In genomic region chr17:65278050-65278819, GRCh38 we compare ENCODE assay signal across 8 cellular contexts.
A peak's percentile ranks its signal among the peaks of the same experiment; 100 is the strongest.
DNase-seq lines count a peak whose midpoint lies in the region; ATAC-seq, FAIRE-seq and TF ChIP-seq lines count a peak whose summit lies in the region.

No MANE protein-coding gene starts in this region.

- no peak overlapping the region for H2AFZ ChIP-seq in HepG2 (ENCODE audit: low read length)

- peak overlapping the region; percentile 46 for H3K4me2 ChIP-seq in HepG2 (ENCODE audit: low read depth, low read length)

- BruUV-seq in HepG2 (replicated peaks; lab: Mats Ljungman, UMichigan) = no TSS peak

- POLR2A ChIA-PET in HepG2 (lab: Yijun Ruan, JAX) = no interaction called here

- no peaks in the 10 kb centered on the region for H3K9me3 ChIP-seq in SK-N-MC (ENCODE audit: low read depth, low read length)
- no peaks in the 10 kb centered on the region for H3K9me3 ChIP-seq in HepG2 (ENCODE audit: low read length)
- no peaks in the 10 kb centered on the region for H3K9me3 ChIP-seq in thyroid gland

- peaks cover 5% of the 10 kb centered on the region; the same call in 1 of the 2 replicates for H3K4me1 ChIP-seq in HepG2 (ENCODE audit: insufficient read depth, low read length)
- no peaks in the 10 kb centered on the region for H3K4me1 ChIP-seq in thyroid gland

- peak overlapping the region; percentile 65 for H3K4me3 Mint-ChIP-seq in chondrocyte (ENCODE audit: unreplicated experiment)

- DNase-seq in COR-L47 (lab: John Stamatoyannopoulos, UW) (peak; percentile 14), HPDE6-E6E7 (ENCODE audit: extremely low spot score) (peak; percentile 31), SK-N-MC (ENCODE audit: low read depth, low spot score) (no peak), chondrocyte (ENCODE audit: low spot score) (no peak), HepG2 (ENCODE audit: low spot score) (peak; percentile 70), thyroid gland (peak; percentile 50 to 51), cortex of kidney (lab: John Stamatoyannopoulos, UW) (no peak)

- H3K27me3 ChIP-seq in HepG2 (ENCODE audit: control insufficient read depth in 1 of 2, insufficient read depth in 2 of 2, low read length in 2 of 2) (peaks cover 2 to 38% of the 10 kb centered on the region in 2 experiments; a peak in 2 of 5 replicates), thyroid gland (no peaks in the 10 kb centered on the region)

- peak overlapping the region; percentile 92 for H3K27ac Mint-ChIP-seq in chondrocyte (ENCODE audit: unreplicated experiment)

- intact Hi-C loops in HepG2 (cut with micrococcal nuclease; ENCODE audit: unreplicated experiment) = loop anchor here (1.0 kb wide), 2 partner anchors 710 to 887 kb away; no protein-coding TSS in a partner anchor
- intact Hi-C loops in thyroid gland (cut with DNase I) = no loop called here

- no peaks in the 10 kb centered on the region for H3K79me2 ChIP-seq in HepG2 (ENCODE audit: insufficient read depth, low read length)

- H3K4me3 ChIP-seq in SK-N-MC = 0 out of 2 replicates have a peak overlapping the region, but pooled peaks have one; percentile 6
- H3K4me3 ChIP-seq in HepG2 (replicated peaks in 1 of 3; ENCODE audit: insufficient read depth in 1 of 3, low read depth in 2 of 3, low read length in 3 of 3) = no peak overlapping the region
- H3K4me3 ChIP-seq in thyroid gland (replicated peaks in 1 of 3) = no peak overlapping the region

- peak; percentile 89 for TF ChIP-seq RAD21 in HepG2 (CRISPR knock-in tag; IDR thresholded peaks at IDR 0.05)

- no peaks in the 10 kb centered on the region for H4K20me1 ChIP-seq in HepG2 (ENCODE audit: insufficient read depth, low read length)

- peaks cover 7% of the 10 kb centered on the region for H3K9me3 Mint-ChIP-seq in chondrocyte (ENCODE audit: low read depth)

- no peaks in the 10 kb centered on the region for H3K36me3 ChIP-seq in SK-N-MC (ENCODE audit: insufficient read depth, low read length)
- H3K36me3 ChIP-seq in HepG2 (replicated peaks in 1 of 2; ENCODE audit: control insufficient read depth in 1 of 2, insufficient read depth in 2 of 2, low read length in 2 of 2) = no peaks in the 10 kb centered on the region
- no peaks in the 10 kb centered on the region for H3K36me3 ChIP-seq in thyroid gland

- TF ChIP-seq EP300 in HepG2 (IDR thresholded peaks at IDR 0.05; ENCODE audit: low read depth in 2 of 2, low read length in 2 of 2) = no peak
- no peak for TF ChIP-seq EP300 in HepG2 (CRISPR knock-in tag; IDR thresholded peaks at IDR 0.05; ENCODE audit: borderline replicate concordance)

- 14% methylated on average over 12 of the region's 12 CpGs for WGBS in HepG2 (ENCODE audit: low lambda C conversion rate)
- WGBS in thyroid gland, 2 donors = 30 to 35% methylated on average over 12 of the region's 12 CpGs

- H3K4me1 Mint-ChIP-seq in chondrocyte (ENCODE audit: low read depth) = peaks cover 22% of the 10 kb centered on the region

- H3K9ac ChIP-seq in SK-N-MC (ENCODE audit: insufficient read length) (no peak overlapping the region), HepG2 (ENCODE audit: insufficient read depth, low read depth, low read length) (no peak overlapping the region)

- H3K36me3 Mint-ChIP-seq in chondrocyte (ENCODE audit: low read depth) = no peaks in the 10 kb centered on the region

- in situ Hi-C loops in HepG2 (cut with HindIII; ENCODE audit: extremely low pct_ligation_motif_present, low pct_unique_long_range_greater_than_20kb) = loop anchor here (5.0 kb wide), 1 partner anchor 889 kb away; no protein-coding TSS in a partner anchor

- CTCF ChIA-PET in HepG2 (lab: Yijun Ruan, JAX; ENCODE audit: low intra/inter-chr PET ratio, low total read pairs) = interaction anchor here (1.4 to 2.7 kb wide), 4 partner anchors 16 to 887 kb away, joined by 5 to 36 read pairs (median 18); no protein-coding TSS in a partner anchor

- peak; percentile 99 for ATAC-seq in HepG2
- no peak for ATAC-seq in HG02763 (IDR thresholded peaks at IDR 0.05; ENCODE audit: unreplicated experiment)

- H3K27ac ChIP-seq in SK-N-MC (no peak overlapping the region), HepG2 (ENCODE audit: extremely low read length, insufficient read depth, low read length) (no peak overlapping the region), thyroid gland (no peak overlapping the region)

- FAIRE-seq in HepG2 (lab: Jason Lieb, UNC) = peak; percentile 93

- peak; percentile 84 for TF ChIP-seq CTCF in chondrocyte (IDR thresholded peaks at IDR 0.05)
- TF ChIP-seq CTCF in HepG2 (CRISPR knock-in tag; IDR thresholded peaks at IDR 0.05) = peak; percentile 94
- TF ChIP-seq CTCF in thyroid gland (IDR thresholded peaks at IDR 0.05) = peak in 5 of 6 experiments; percentile 36 to 59 (median 51)

- TF ChIP-seq POLR2A in HepG2 (IDR thresholded peaks at IDR 0.05; ENCODE audit: insufficient read depth in 1 of 2, low read depth in 2 of 2, low read length in 2 of 2) = no peak
- TF ChIP-seq POLR2A in thyroid gland (IDR thresholded peaks at IDR 0.05) = no peak

- no peaks in the 10 kb centered on the region for H3K27me3 Mint-ChIP-seq in chondrocyte (ENCODE audit: low read depth)

TF ChIP-seq in HepG2, 621 proteins besides CTCF, POLR2A, EP300 and RAD21 (continues in another document):
- TF ChIP-seq GATAD2A (CRISPR knock-in tag; IDR thresholded peaks at IDR 0.05) (0 out of 2 replicates have a peak, but pooled peaks have one; percentile 7), NFATC3 (CRISPR knock-in tag; IDR thresholded peaks at IDR 0.05) (no peak), ZNF318 (CRISPR knock-in tag; IDR thresholded peaks at IDR 0.05) (no peak), NFKB2 (CRISPR knock-in tag; IDR thresholded peaks at IDR 0.05; ENCODE audit: borderline replicate concordance) (no peak; the same call in 1 of the 2 replicates), ZNF292 (CRISPR knock-in tag; IDR thresholded peaks at IDR 0.05; ENCODE audit: borderline replicate concordance, low read depth) (no peak), ZBTB7B (CRISPR knock-in tag; IDR thresholded peaks at IDR 0.05) (no peak), KDM6A (CRISPR knock-in tag; IDR thresholded peaks at IDR 0.05; ENCODE audit: low read depth) (no peak), ETV5 (CRISPR knock-in tag; IDR thresholded peaks at IDR 0.05; ENCODE audit: borderline replicate concordance) (0 out of 2 replicates have a peak, but pooled peaks have one; percentile 3)

Comparison
In these comparisons a context has a peak if more than half of its experiments do, and no peak if none do; other contexts are left out.
1. DNase-seq: peak in COR-L47 (single experiment), HPDE6-E6E7 (single experiment), HepG2 (single experiment) and thyroid gland (2 of 2); none in SK-N-MC (single experiment), chondrocyte (single experiment) and cortex of kidney (single experiment).
2. Peak in every context shown above with its lines, with median percentiles within 50 percentile points of each other: CTCF ChIP-seq.